ENCODE assay signal across 8 cellular contexts in genomic region chr15:40405501-40406381, GRCh38. TPM values are rescaled to one million over a fixed set of nuclear protein-coding genes. Genes with fewer than 3 reads are reported as not detected.
DNase-seq lines count a peak whose midpoint lies in the region; ATAC-seq and TF ChIP-seq lines count a peak whose summit lies in the region.

Gene IVD (plus strand): TSS chr15:40405795. CDS start chr15:40405828, 33 bp downstream.

- no peaks in the 10 kb centered on the region for H3F3A ChIP-seq in smooth muscle cell (ENCODE audit: low read depth)

- peak within 1 kb of the TSS; percentile 96 for H3K27ac Mint-ChIP-seq in WTC11

- H3K4me1 Mint-ChIP-seq in WTC11 = peaks cover 17% of the 10 kb centered on the region

- in situ Hi-C loops in ACHN (cut with HindIII; ENCODE audit: low pct_ligation_motif_present, low pct_unique_long_range_greater_than_20kb, low sequenced_read_pairs) = no loop called here

- H3K9me3 Mint-ChIP-seq in WTC11 = no peaks in the 10 kb centered on the region

- no peaks in the 10 kb centered on the region for H4K20me1 ChIP-seq in smooth muscle cell (ENCODE audit: low read depth)

- WGBS in smooth muscle cell (ENCODE audit: low lambda C conversion rate) = 1% methylated on average over 53 of the region's 54 CpGs

- peak within 1 kb of the TSS; percentile 84 for H3K4me2 ChIP-seq in smooth muscle cell

- POLR2A ChIA-PET in WTC11 (lab: Charles Lee) = interaction anchor here (0.7 to 2.8 kb wide), 12 partner anchors 8 to 825 kb away, joined by 3 to 9 read pairs (median 4); partner anchors contain the start of genes BAHD1, KNSTRN and THBS1

- H3K4me3 ChIP-seq in cardiac fibroblast (replicated peaks in 1 of 2; ENCODE audit: low read depth in 2 of 2, low read length in 2 of 2) = peak within 1 kb of the TSS; percentile 94
- peak within 1 kb of the TSS; percentile 65 for H3K4me3 ChIP-seq in smooth muscle cell

- ATAC-seq in GM18873 (IDR thresholded peaks at IDR 0.05; ENCODE audit: low FRiP score, unreplicated experiment) = peak; percentile 73
- ATAC-seq in HG03159 (IDR thresholded peaks at IDR 0.05; ENCODE audit: unreplicated experiment) = peak; percentile 85
- peak; percentile 100 for ATAC-seq in WTC11

- H3K36me3 Mint-ChIP-seq in WTC11 = peaks cover 23% of the 10 kb centered on the region

- H3K4me3 Mint-ChIP-seq in WTC11 = peak within 1 kb of the TSS; percentile 88

- CTCF ChIA-PET in WTC11 (lab: Charles Lee) = interaction anchor here (0.5 to 2.8 kb wide), 19 partner anchors 8 to 274 kb away, joined by 3 to 24 read pairs (median 5); partner anchors contain the start of gene CHST14

- peaks cover 16% of the 10 kb centered on the region for H3K4me1 ChIP-seq in smooth muscle cell (ENCODE audit: low read depth)

- H2AFZ ChIP-seq in smooth muscle cell (ENCODE audit: low read depth) = peak within 1 kb of the TSS; percentile 79

- H3K27ac ChIP-seq in smooth muscle cell (ENCODE audit: low read depth) = no peak within 1 kb of the TSS

- TF ChIP-seq CTCF in WTC11 (IDR thresholded peaks at IDR 0.05) = no peak
- TF ChIP-seq CTCF in cardiac fibroblast (IDR thresholded peaks at IDR 0.05; ENCODE audit: low read depth, low read length) = no peak
- TF ChIP-seq CTCF in smooth muscle cell (IDR thresholded peaks at IDR 0.05; ENCODE audit: borderline replicate concordance, insufficient read depth, poor library complexity, severe bottlenecking) = no peak

- DNase-seq in ACHN = peak; percentile 94
- DNase-seq in NCI-H226 = peak; percentile 87
- DNase-seq in WTC11 (ENCODE audit: low spot score) = peak; percentile 95
- peak; percentile 95 to 97 for DNase-seq in cardiac fibroblast (ENCODE audit: low read depth in 2 of 2)
- peak; percentile 100 for DNase-seq in iPS-NIHi7 (ENCODE audit: extremely low spot score)
- DNase-seq in smooth muscle cell (lab: John Stamatoyannopoulos, UW; ENCODE audit: unreplicated experiment) = peak; percentile 81

- H3K27me3 ChIP-seq in smooth muscle cell (ENCODE audit: low read depth) = no peaks in the 10 kb centered on the region

- H3K27me3 Mint-ChIP-seq in WTC11 (ENCODE audit: low read depth) = no peaks in the 10 kb centered on the region

- H3K9ac ChIP-seq in smooth muscle cell (ENCODE audit: low read depth) = peak within 1 kb of the TSS; percentile 57

- no peaks in the 10 kb centered on the region for H3K36me3 ChIP-seq in smooth muscle cell (ENCODE audit: low read depth)

- H3K9me3 ChIP-seq in smooth muscle cell (replicated peaks; ENCODE audit: low read depth) = no peaks in the 10 kb centered on the region

- peaks cover 12% of the 10 kb centered on the region for H3K79me2 ChIP-seq in smooth muscle cell (ENCODE audit: low read depth)

TF ChIP-seq in WTC11, 78 proteins besides CTCF, POLR2A, EP300 and RAD21 (continues in another document):
- 0 out of 2 replicates have a peak, but pooled peaks have one; percentile 53 for TF ChIP-seq CREB1 (CRISPR knock-in tag; IDR thresholded peaks at IDR 0.05)
- peak; percentile 71; the same call in 1 of the 2 replicates for TF ChIP-seq ZNF232 (CRISPR knock-in tag; IDR thresholded peaks at IDR 0.05)
- TF ChIP-seq FOXK1 (CRISPR knock-in tag; IDR thresholded peaks at IDR 0.05) = peak; percentile 68; the same call in 1 of the 2 replicates
- TF ChIP-seq IRF1 (CRISPR knock-in tag; IDR thresholded peaks at IDR 0.05) = no peak
- peak; percentile 99 for TF ChIP-seq NFYB (CRISPR knock-in tag; conservative IDR thresholded peaks at IDR 0.05; ENCODE audit: low read depth)
- peak; percentile 76; the same call in 1 of the 2 replicates for TF ChIP-seq NFE2L1 (CRISPR knock-in tag; IDR thresholded peaks at IDR 0.05)
- TF ChIP-seq E2F5 (CRISPR knock-in tag; IDR thresholded peaks at IDR 0.05) = no peak
- TF ChIP-seq, protein P1, sequence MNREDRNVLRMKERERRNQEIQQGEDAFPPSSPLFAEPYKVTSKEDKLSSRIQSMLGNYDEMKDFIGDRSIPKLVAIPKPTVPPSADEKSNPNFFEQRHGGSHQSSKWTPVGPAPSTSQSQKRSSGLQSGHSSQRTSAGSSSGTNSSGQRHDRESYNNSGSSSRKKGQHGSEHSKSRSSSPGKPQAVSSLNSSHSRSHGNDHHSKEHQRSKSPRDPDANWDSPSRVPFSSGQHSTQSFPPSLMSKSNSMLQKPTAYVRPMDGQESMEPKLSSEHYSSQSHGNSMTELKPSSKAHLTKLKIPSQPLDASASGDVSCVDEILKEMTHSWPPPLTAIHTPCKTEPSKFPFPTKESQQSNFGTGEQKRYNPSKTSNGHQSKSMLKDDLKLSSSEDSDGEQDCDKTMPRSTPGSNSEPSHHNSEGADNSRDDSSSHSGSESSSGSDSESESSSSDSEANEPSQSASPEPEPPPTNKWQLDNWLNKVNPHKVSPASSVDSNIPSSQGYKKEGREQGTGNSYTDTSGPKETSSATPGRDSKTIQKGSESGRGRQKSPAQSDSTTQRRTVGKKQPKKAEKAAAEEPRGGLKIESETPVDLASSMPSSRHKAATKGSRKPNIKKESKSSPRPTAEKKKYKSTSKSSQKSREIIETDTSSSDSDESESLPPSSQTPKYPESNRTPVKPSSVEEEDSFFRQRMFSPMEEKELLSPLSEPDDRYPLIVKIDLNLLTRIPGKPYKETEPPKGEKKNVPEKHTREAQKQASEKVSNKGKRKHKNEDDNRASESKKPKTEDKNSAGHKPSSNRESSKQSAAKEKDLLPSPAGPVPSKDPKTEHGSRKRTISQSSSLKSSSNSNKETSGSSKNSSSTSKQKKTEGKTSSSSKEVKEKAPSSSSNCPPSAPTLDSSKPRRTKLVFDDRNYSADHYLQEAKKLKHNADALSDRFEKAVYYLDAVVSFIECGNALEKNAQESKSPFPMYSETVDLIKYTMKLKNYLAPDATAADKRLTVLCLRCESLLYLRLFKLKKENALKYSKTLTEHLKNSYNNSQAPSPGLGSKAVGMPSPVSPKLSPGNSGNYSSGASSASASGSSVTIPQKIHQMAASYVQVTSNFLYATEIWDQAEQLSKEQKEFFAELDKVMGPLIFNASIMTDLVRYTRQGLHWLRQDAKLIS (CRISPR knock-in tag; IDR thresholded peaks at IDR 0.05; ENCODE audit: borderline replicate concordance) = 0 out of 2 replicates have a peak, but pooled peaks have one; percentile 33
- peak; percentile 95 for TF ChIP-seq NR3C1 (CRISPR knock-in tag; conservative IDR thresholded peaks at IDR 0.05; ENCODE audit: low read depth)
- no peak for TF ChIP-seq ARID4B (CRISPR knock-in tag; IDR thresholded peaks at IDR 0.05; ENCODE audit: borderline replicate concordance)
- TF ChIP-seq TCF7 (CRISPR knock-in tag; IDR thresholded peaks at IDR 0.05; ENCODE audit: low read depth) = peak; percentile 70; the same call in 1 of the 2 replicates
- TF ChIP-seq ERG (CRISPR knock-in tag; IDR thresholded peaks at IDR 0.05) = no peak

RNA-seq across cellular contexts. Expression of gene IVD, which starts in this region (rescaled TPM):
- total RNA-seq in WTC11 (2021) (82.2 to 96.1 TPM (median 89.3 TPM) in 3 replicates), smooth muscle cell (17.4 and 20.3 TPM in 2 replicates)
- 37.8 and 38.3 TPM in 2 replicates for polyA plus RNA-seq in smooth muscle cell
